In the genomic region with DNA sequence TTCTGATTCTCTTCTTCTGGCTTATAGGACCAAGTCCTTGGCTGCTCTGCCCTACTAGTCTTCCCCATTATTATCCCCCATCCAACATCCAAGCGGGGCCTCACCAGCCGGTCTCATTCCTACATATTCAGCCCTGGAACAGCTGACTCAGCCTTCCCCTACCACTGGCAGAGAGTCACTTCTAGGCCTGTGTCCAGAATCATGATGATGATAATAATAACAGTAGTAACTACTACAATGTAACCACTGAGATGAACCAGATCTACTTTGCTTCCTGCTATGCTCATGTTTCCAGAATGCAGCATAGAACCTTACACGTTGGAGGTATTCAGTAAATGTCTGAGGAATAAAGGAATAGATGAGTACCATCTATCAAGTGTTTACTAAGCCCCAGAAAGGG, we compare ENCODE assay signal across 1 cellular context.
TF ChIP-seq lines count a peak whose summit lies in the region.

No MANE protein-coding gene starts in this region.

TF ChIP-seq in HepG2, 621 proteins besides CTCF, POLR2A, EP300 and RAD21 (continued from another document):
- TF ChIP-seq MAFK (conservative IDR thresholded peaks at IDR 0.05 in 1 of 2, IDR thresholded peaks at IDR 0.05 in 1 of 2; ENCODE audit: low read length in 2 of 2) (peak; percentile 42 to 62; a peak in 3 of 4 replicates), MTA1 (CRISPR knock-in tag; IDR thresholded peaks at IDR 0.05; ENCODE audit: borderline replicate concordance) (no peak)
